Comparison of ENCODE assay signal across 10 cellular contexts in genomic region chr5:132458226-132458560, GRCh38. TPM values are rescaled to one million over a fixed set of nuclear protein-coding genes. Genes with fewer than 3 reads are reported as not detected.
DNase-seq lines count a peak whose midpoint lies in the region; ATAC-seq and TF ChIP-seq lines count a peak whose summit lies in the region.
"Had no signal": no experiment of that assay in that cellular context is flagged by ENCODE, and none has a peak within 500 bp of the region (broad histone marks: within the 10 kb centered on the region; RNA-seq: fewer than 3 reads in every experiment).

No MANE protein-coding gene starts in this region.

- H3K4me3 ChIP-seq in Peyer's patch (no peak overlapping the region), skin epidermis (no peak overlapping the region), psoas muscle (no peak overlapping the region)
- H3K4me3 ChIP-seq: tibial nerve had no signal

- DNase-seq in HCEC 1CT (peak; percentile 56), Peyer's patch (no peak), dedifferentiated amniotic fluid mesenchymal stem cell (ENCODE audit: extremely low spot score) (peak; percentile 48), kidney tubule cell (ENCODE audit: low spot score) (no peak), psoas muscle (no peak), cerebellar nuclear complex (lab: John Stamatoyannopoulos, UW) (no peak)
- DNase-seq: NCI-H1092 had no signal

- H3K27me3 ChIP-seq in Peyer's patch (no peaks in the 10 kb centered on the region), psoas muscle (ENCODE audit: insufficient read depth in 3 of 3, low read length in 2 of 3) (no peaks in the 10 kb centered on the region)
- H3K27me3 ChIP-seq: tibial nerve had no signal

- H3K4me1 ChIP-seq in Peyer's patch (peaks cover 25 to 97% (median 56%) of the 10 kb centered on the region in 4 donors), psoas muscle (peaks cover 36% of the 10 kb centered on the region)

- H3K9me3 ChIP-seq in Peyer's patch: no peaks in the 10 kb centered on the region
- H3K9me3 ChIP-seq in psoas muscle: no peaks in the 10 kb centered on the region
- H3K9me3 ChIP-seq: tibial nerve had no signal

- H3K36me3 ChIP-seq in Peyer's patch: peaks cover 0 to 2% (median 0%) of the 10 kb centered on the region in 3 donors
- H3K36me3 ChIP-seq in psoas muscle (ENCODE audit: insufficient read depth in 1 of 2, low read depth in 1 of 2): no peaks in the 10 kb centered on the region

- H3K27ac ChIP-seq in Peyer's patch: peak overlapping the region; percentile 87 to 92 (median 90)
- H3K27ac ChIP-seq in skin epidermis: peak overlapping the region in 15 of 21 experiments; percentile 41 to 98 (median 83)
- H3K27ac ChIP-seq in psoas muscle: no peak overlapping the region

- TF ChIP-seq CTCF in Peyer's patch (IDR thresholded peaks at IDR 0.05): no peak
- TF ChIP-seq CTCF in psoas muscle (IDR thresholded peaks at IDR 0.05): no peak

- 93 to 100% (median 97%) methylated on average over 3 of the region's 3 CpGs for WGBS in psoas muscle, 3 donors

- TF ChIP-seq POLR2A in Peyer's patch (IDR thresholded peaks at IDR 0.05): no peak

- ATAC-seq in HG03025 (IDR thresholded peaks at IDR 0.05; ENCODE audit: low FRiP score, unreplicated experiment) (no peak), psoas muscle (no peak)

- intact Hi-C loops in psoas muscle (cut with DNase I): no loop called here

RNA-seq across cellular contexts. Expression of gene IRF1, which starts 32.4 kb away (rescaled TPM):
- 100 to 1,000 TPM in 3 of 4 donors, 10 to 100 TPM in 1; 92.7 to 152 (median 122) TPM for total RNA-seq in Peyer's patch
- total RNA-seq in psoas muscle: 10 to 100 TPM in 3 of 4 donors, 1 to 10 TPM in 1; 5.5 to 18.8 (median 13.7) TPM
- 10 to 100 TPM in 1 of 3 donors, 1 to 10 TPM in 2; 4.7 to 11.8 (median 4.9) TPM for polyA plus RNA-seq in psoas muscle

Comparison
In these comparisons a context has a peak if more than half of its experiments do, and no peak if none do; other contexts are left out.
1. DNase-seq: peak in HCEC 1CT (single experiment) and dedifferentiated amniotic fluid mesenchymal stem cell (single experiment); none in Peyer's patch (0 of 3), kidney tubule cell (single experiment), psoas muscle (0 of 2) and cerebellar nuclear complex (0 of 2).
2. RNA of gene IRF1, which starts 32.4 kb away (total RNA-seq): 92.7 to 152 TPM in Peyer's patch; 5.5 to 18.8 TPM in psoas muscle; every median in the first group is over 4 times any median in the second.